19 cellular contexts compared by ENCODE assay signal in genomic region chr4:69026974-69027373, GRCh38.
"Had no signal": no experiment of that assay in that cellular context is flagged by ENCODE, and none has a peak within 500 bp of the region (broad histone marks: within the 10 kb centered on the region; RNA-seq: fewer than 3 reads in every experiment).

No MANE protein-coding gene starts in this region.

- H3K27ac ChIP-seq: epithelial cell of prostate, esophagus muscularis mucosa, gastroesophageal sphincter, pancreas had no signal

- H3K27me3 ChIP-seq: gastroesophageal sphincter, pancreas had no signal

- H3K4me3 ChIP-seq: esophagus muscularis mucosa, gastroesophageal sphincter, pancreas, smooth muscle cell had no signal

- H3K4me2 ChIP-seq: smooth muscle cell had no signal

- H3K36me3 Mint-ChIP-seq: mesothelial cell of epicardium, natural killer cell, type B pancreatic cell had no signal

- H3K36me3 ChIP-seq: esophagus muscularis mucosa, gastroesophageal sphincter, pancreas had no signal

- H3K4me3 Mint-ChIP-seq: dendritic cell treated with granulocyte-macrophage colony-stimulating factor and Interleukin-4, amounts not matched to agents 40 ng/mL and 50 ng/mL, for 4 days; effector memory CD8-positive, alpha-beta T cell; mesothelial cell of epicardium; natural killer cell; neural crest cell; type B pancreatic cell had no signal

- H3K9me3 Mint-ChIP-seq: dendritic cell treated with granulocyte-macrophage colony-stimulating factor and Interleukin-4, amounts not matched to agents 40 ng/mL and 50 ng/mL, for 4 days; type B pancreatic cell had no signal

- H3K27me3 Mint-ChIP-seq: dendritic cell treated with granulocyte-macrophage colony-stimulating factor and Interleukin-4, amounts not matched to agents 40 ng/mL and 50 ng/mL, for 4 days; effector memory CD8-positive, alpha-beta T cell; progenitor cell of endocrine pancreas; type B pancreatic cell had no signal

- H3K27ac Mint-ChIP-seq: dendritic cell treated with granulocyte-macrophage colony-stimulating factor and Interleukin-4, amounts not matched to agents 40 ng/mL and 50 ng/mL, for 4 days; effector memory CD8-positive, alpha-beta T cell; mesothelial cell of epicardium; natural killer cell; progenitor cell of endocrine pancreas; type B pancreatic cell had no signal

- DNase-seq: effector memory CD8-positive, alpha-beta T cell; glutamatergic neuron; islet precursor cell; natural killer cell; nucleus accumbens; pancreas; right cardiac atrium; stimulated activated CD4-positive, alpha-beta T cell treated with anti-CD3 and anti-CD28 coated beads, Interleukin-2, amount 100 ng/mL, for 48 hours; stimulated activated naive CD4-positive, alpha-beta T cell treated with Interleukin-2 at 50 U/mL for 16 hours had no signal

- H3K4me1 Mint-ChIP-seq: natural killer cell, neural crest cell had no signal

- ATAC-seq: effector memory CD8-positive, alpha-beta T cell; gastroesophageal sphincter; left lobe of liver; natural killer cell; pancreas; right cardiac atrium had no signal

- H3K4me1 ChIP-seq: esophagus muscularis mucosa, gastroesophageal sphincter had no signal
